10 cellular contexts compared by ENCODE assay signal in genomic region chr13:110319774-110320509, GRCh38. TPM values are rescaled to one million over a fixed set of nuclear protein-coding genes. Genes with fewer than 3 reads are reported as not detected.
DNase-seq lines count a peak whose midpoint lies in the region; ATAC-seq, FAIRE-seq and TF ChIP-seq lines count a peak whose summit lies in the region.
"Had no signal": no experiment of that assay in that cellular context is flagged by ENCODE, and none has a peak within 500 bp of the region (broad histone marks: within the 10 kb centered on the region; RNA-seq: fewer than 3 reads in every experiment).

No MANE protein-coding gene starts in this region.

- intact Hi-C loops in lower lobe of right lung (cut with DNase I) (no loop called here), upper lobe of right lung (cut with DNase I) (no loop called here)

- H3K4me2 ChIP-seq in astrocyte (ENCODE audit: low read length), result peak overlapping the region; percentile 76

- peak; percentile 95 for FAIRE-seq in astrocyte (lab: Jason Lieb, UNC)
- no peak for FAIRE-seq in small intestine (lab: Jason Lieb, UNC)

- peaks cover 11% of the 10 kb centered on the region for H3K4me1 Mint-ChIP-seq in activated naive CD4-positive, alpha-beta T cell treated with anti-CD3 and anti-CD28 coated beads, Interleukin-2, amount 10 ng/mL, durations not matched to agents 7 days and 5 days
- H3K4me1 Mint-ChIP-seq in astrocyte (ENCODE audit: low read depth, unreplicated experiment), result peaks cover 75% of the 10 kb centered on the region

- H3K9ac ChIP-seq in astrocyte (ENCODE audit: low read length), result peak overlapping the region; percentile 70

- peaks cover 27% of the 10 kb centered on the region for H4K20me1 ChIP-seq in astrocyte (ENCODE audit: insufficient read depth, low read length)

- H3K27me3 Mint-ChIP-seq in activated naive CD4-positive, alpha-beta T cell treated with anti-CD3 and anti-CD28 coated beads, Interleukin-2, amount 10 ng/mL, durations not matched to agents 7 days and 5 days, result peaks cover 60% of the 10 kb centered on the region
- H3K27me3 Mint-ChIP-seq in astrocyte (ENCODE audit: low read depth, unreplicated experiment), result no peaks in the 10 kb centered on the region

- ATAC-seq in lower lobe of right lung (peak; percentile 41 to 77), upper lobe of right lung (peak; percentile 43), HG02588 (IDR thresholded peaks at IDR 0.05; ENCODE audit: unreplicated experiment) (no peak)

- H3K27me3 ChIP-seq in astrocyte (ENCODE audit: insufficient read depth, low read length) (no peaks in the 10 kb centered on the region), lower lobe of right lung (ENCODE audit: low read depth) (no peaks in the 10 kb centered on the region), upper lobe of right lung (no peaks in the 10 kb centered on the region), small intestine (ENCODE audit: control insufficient read depth in 2 of 2, insufficient read depth in 2 of 2, low read length in 2 of 2) (no peaks in the 10 kb centered on the region)

- H3K4me3 ChIP-seq in astrocyte (ENCODE audit: insufficient read depth, low read depth, low read length) (peak overlapping the region; percentile 24), lower lobe of right lung (no peak overlapping the region), upper lobe of right lung (no peak overlapping the region), small intestine (ENCODE audit: low read depth in 1 of 2, low read length in 2 of 2) (no peak overlapping the region)

- peaks cover 27% of the 10 kb centered on the region for H3K36me3 ChIP-seq in astrocyte (ENCODE audit: insufficient read depth, low read length)
- H3K36me3 ChIP-seq in lower lobe of right lung, result peaks cover 4% of the 10 kb centered on the region
- peaks cover 4% of the 10 kb centered on the region for H3K36me3 ChIP-seq in upper lobe of right lung
- H3K36me3 ChIP-seq in small intestine (ENCODE audit: control insufficient read depth in 2 of 2, insufficient read depth in 2 of 2, low read length in 2 of 2), result no peaks in the 10 kb centered on the region

- peaks cover 89% of the 10 kb centered on the region for H3K79me2 ChIP-seq in astrocyte (ENCODE audit: insufficient read depth, low read length)

- CTCF ChIA-PET in activated naive CD4-positive, alpha-beta T cell treated with anti-CD3 and anti-CD28 coated beads, Interleukin-2, amount 10 ng/mL, durations not matched to agents 7 days and 5 days (lab: Charles Lee), result no interaction called here

- 63 to 71% (median 67%) methylated on average over 19 of the region's 19 CpGs for WGBS in small intestine, 3 donors

- H3K36me3 Mint-ChIP-seq in activated naive CD4-positive, alpha-beta T cell treated with anti-CD3 and anti-CD28 coated beads, Interleukin-2, amount 10 ng/mL, durations not matched to agents 7 days and 5 days, result no peaks in the 10 kb centered on the region
- peaks cover 49% of the 10 kb centered on the region for H3K36me3 Mint-ChIP-seq in astrocyte (ENCODE audit: low read depth, unreplicated experiment)
- H3K36me3 Mint-ChIP-seq: CD8-positive, alpha-beta memory T cell had no signal

- H3K27ac ChIP-seq in astrocyte (ENCODE audit: low read depth, low read length) (peak overlapping the region; percentile 95), lower lobe of right lung (peak overlapping the region; percentile 81), upper lobe of right lung (peak overlapping the region; percentile 60), small intestine (ENCODE audit: low read depth in 1 of 2, low read length in 1 of 2) (peak overlapping the region in 1 of 2 donors; percentile 77)

- no peak overlapping the region for H3K4me3 Mint-ChIP-seq in activated naive CD4-positive, alpha-beta T cell treated with anti-CD3 and anti-CD28 coated beads, Interleukin-2, amount 10 ng/mL, durations not matched to agents 7 days and 5 days
- peak overlapping the region; percentile 55 for H3K4me3 Mint-ChIP-seq in astrocyte (ENCODE audit: unreplicated experiment)
- H3K4me3 Mint-ChIP-seq: CD8-positive, alpha-beta memory T cell had no signal

- no peaks in the 10 kb centered on the region for H3K9me3 Mint-ChIP-seq in activated naive CD4-positive, alpha-beta T cell treated with anti-CD3 and anti-CD28 coated beads, Interleukin-2, amount 10 ng/mL, durations not matched to agents 7 days and 5 days
- no peaks in the 10 kb centered on the region for H3K9me3 Mint-ChIP-seq in astrocyte (ENCODE audit: unreplicated experiment)
- H3K9me3 Mint-ChIP-seq: CD8-positive, alpha-beta memory T cell had no signal

- TF ChIP-seq CTCF in astrocyte (IDR thresholded peaks at IDR 0.05; ENCODE audit: insufficient read depth, low read depth, low read length) (no peak), lower lobe of right lung (IDR thresholded peaks at IDR 0.05) (no peak), upper lobe of right lung (IDR thresholded peaks at IDR 0.05) (no peak)

- H3K4me1 ChIP-seq in astrocyte (ENCODE audit: insufficient read depth, low read length) (peaks cover 72% of the 10 kb centered on the region), lower lobe of right lung (peaks cover 57% of the 10 kb centered on the region), upper lobe of right lung (peaks cover 52% of the 10 kb centered on the region), small intestine (ENCODE audit: control insufficient read depth in 2 of 2, insufficient read depth in 1 of 2, low read depth in 1 of 2, low read length in 1 of 2) (peaks cover 0 to 4% of the 10 kb centered on the region in 2 donors)

- peak; percentile 39 for DNase-seq in activated naive CD4-positive, alpha-beta T cell treated with anti-CD3 and anti-CD28 coated beads, Interleukin-2, amount 10 ng/mL, durations not matched to agents 7 days and 5 days
- DNase-seq in activated naive CD4-positive, alpha-beta T cell treated with anti-CD3 and anti-CD28 coated beads, Interleukin-2, amount 50 U/mL, for 16 hours, result no peak
- peak; percentile 95 for DNase-seq in astrocyte (ENCODE audit: low read depth)
- DNase-seq in lower lobe of right lung, result peak; percentile 44
- no peak for DNase-seq in upper lobe of right lung
- DNase-seq in HUDEP-2 (lab: John Stamatoyannopoulos, UW; ENCODE audit: unreplicated experiment in 76 of 76), result no peak
- no peak for DNase-seq in small intestine
- DNase-seq: anterior cingulate cortex; CD8-positive, alpha-beta memory T cell had no signal

- no peaks in the 10 kb centered on the region for H3K9me3 ChIP-seq in astrocyte (ENCODE audit: insufficient read depth, low read depth, low read length)
- no peaks in the 10 kb centered on the region for H3K9me3 ChIP-seq in lower lobe of right lung
- no peaks in the 10 kb centered on the region for H3K9me3 ChIP-seq in upper lobe of right lung
- H3K9me3 ChIP-seq in small intestine (ENCODE audit: control insufficient read depth, low read depth), result no peaks in the 10 kb centered on the region

- H2AFZ ChIP-seq in astrocyte (ENCODE audit: low read depth, low read length), result no peak overlapping the region

- H3K27ac Mint-ChIP-seq in activated naive CD4-positive, alpha-beta T cell treated with anti-CD3 and anti-CD28 coated beads, Interleukin-2, amount 10 ng/mL, durations not matched to agents 7 days and 5 days, result no peak overlapping the region
- peak overlapping the region; percentile 96 for H3K27ac Mint-ChIP-seq in astrocyte (ENCODE audit: unreplicated experiment)

RNA-seq across cellular contexts. Expression of gene COL4A2, which starts 12.9 kb away (rescaled TPM):
- 1,414 and 1,647 TPM in 2 replicates for total RNA-seq in astrocyte
- 185 TPM for total RNA-seq in lower lobe of right lung
- total RNA-seq in upper lobe of right lung, result 273 TPM
- polyA plus RNA-seq in small intestine, result 10 to 100 TPM; 42.3 to 76.7 (median 52.4) TPM
- total RNA-seq: CD8-positive, alpha-beta memory T cell had no signal
- polyA plus RNA-seq: CD8-positive, alpha-beta memory T cell had no signal

RNA-seq across cellular contexts. Expression of gene COL4A1, which starts 13.0 kb away (rescaled TPM):
- 2,489 and 3,103 TPM in 2 replicates for total RNA-seq in astrocyte
- 161 TPM for total RNA-seq in lower lobe of right lung
- total RNA-seq in upper lobe of right lung, result 242 TPM
- 10 to 100 TPM in 1 of 3 donors, 1 to 10 TPM in 2; 3.1 to 58.5 (median 5.9) TPM for polyA plus RNA-seq in small intestine
- total RNA-seq: CD8-positive, alpha-beta memory T cell had no signal
- polyA plus RNA-seq: CD8-positive, alpha-beta memory T cell had no signal

Comparison
In these comparisons a context has a peak if more than half of its experiments do, and no peak if none do; other contexts are left out.
1. DNase-seq: peak in activated naive CD4-positive, alpha-beta T cell treated with anti-CD3 and anti-CD28 coated beads, Interleukin-2, amount 10 ng/mL, durations not matched to agents 7 days and 5 days (single experiment), astrocyte (single experiment) and lower lobe of right lung (single experiment); none in activated naive CD4-positive, alpha-beta T cell treated with anti-CD3 and anti-CD28 coated beads, Interleukin-2, amount 50 U/mL, for 16 hours (single experiment), upper lobe of right lung (single experiment), HUDEP-2 (0 of 76) and small intestine (single experiment).
2. RNA of gene COL4A1, which starts 13.0 kb away (total RNA-seq): 2,489 to 3,103 TPM in astrocyte; 242 TPM in upper lobe of right lung (single experiment) and 161 TPM in lower lobe of right lung (single experiment); every median in the first group is over 10 times any median in the second.